ENCODE assay signal across 24 cellular contexts in the genomic region with DNA sequence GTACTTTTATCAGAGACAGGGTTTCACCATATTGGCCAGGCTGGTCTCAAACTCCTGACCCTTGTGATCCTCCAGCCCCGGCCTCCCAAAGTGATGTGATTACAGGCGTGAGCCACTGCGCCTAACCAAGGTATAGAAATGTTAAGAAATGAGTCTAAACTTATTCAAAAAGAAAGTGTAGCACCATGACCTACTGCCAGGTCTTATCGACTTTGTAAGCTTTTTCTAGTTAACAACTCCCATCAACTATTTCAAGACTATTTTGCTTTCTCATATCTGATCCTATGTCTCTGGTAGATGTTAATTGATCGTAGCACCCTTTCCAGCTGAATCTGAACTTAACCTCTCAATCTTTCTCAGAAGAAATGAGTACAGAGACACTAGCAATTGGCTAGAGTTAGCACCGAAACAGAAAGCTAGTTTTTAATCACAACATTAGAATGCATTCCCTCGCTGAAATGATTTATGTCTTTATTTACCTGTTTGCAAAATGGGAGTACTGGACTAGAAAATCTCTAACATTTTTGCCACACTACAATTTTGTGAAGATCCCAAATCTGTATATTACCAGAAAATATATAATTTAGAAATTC.
DNase-seq lines count a peak whose midpoint lies in the region; ATAC-seq and TF ChIP-seq lines count a peak whose summit lies in the region.
"Had no signal": no experiment of that assay in that cellular context is flagged by ENCODE, and none has a peak within 500 bp of the region (broad histone marks: within the 10 kb centered on the region; RNA-seq: fewer than 3 reads in every experiment).

No MANE protein-coding gene starts in this region.

- peak overlapping the region; percentile 91 for H2AFZ ChIP-seq in OCI-LY7 (ENCODE audit: low read length)

- H4K20me1 ChIP-seq in OCI-LY7 (ENCODE audit: insufficient read depth, low read length) = no peaks in the 10 kb centered on the region

- H3K9me2 ChIP-seq in OCI-LY7 (ENCODE audit: insufficient read depth, low read length) = no peaks in the 10 kb centered on the region

- CTCF ChIA-PET in OCI-LY7 (lab: Charles Lee; ENCODE audit: unreplicated experiment) = no interaction called here

- peaks cover 9% of the 10 kb centered on the region for H3K27me3 ChIP-seq in foreskin keratinocyte
- no peaks in the 10 kb centered on the region; the same call in 1 of the 2 replicates for H3K27me3 ChIP-seq in HAP-1 (ENCODE audit: low read depth)
- no peaks in the 10 kb centered on the region for H3K27me3 ChIP-seq in brain microvascular endothelial cell (replicated peaks)
- H3K27me3 ChIP-seq: thyroid gland had no signal

- peak overlapping the region; percentile 45; the same call in 1 of the 2 replicates for H3K4me2 ChIP-seq in OCI-LY7 (ENCODE audit: low read length)

- H3K4me1 ChIP-seq in OCI-LY7 (ENCODE audit: insufficient read depth, low read length, poor library complexity, severe bottlenecking) (peaks cover 32% of the 10 kb centered on the region), foreskin keratinocyte (no peaks in the 10 kb centered on the region), HAP-1 (no peaks in the 10 kb centered on the region)
- H3K4me1 ChIP-seq: thyroid gland had no signal

- POLR2A ChIA-PET in OCI-LY7 (lab: Charles Lee) = interaction anchor here (1.1 kb wide), 1 partner anchor 26 kb away, joined by 3 read pairs; no protein-coding TSS in a partner anchor

- H3K9me3 ChIP-seq in OCI-LY7 (ENCODE audit: low read length) (no peaks in the 10 kb centered on the region), HAP-1 (no peaks in the 10 kb centered on the region)
- H3K9me3 ChIP-seq: thyroid gland had no signal

- H3K27ac ChIP-seq in OCI-LY7 (ENCODE audit: low read depth, low read length, poor library complexity, severe bottlenecking) = no peak overlapping the region
- no peak overlapping the region for H3K27ac ChIP-seq in foreskin keratinocyte
- no peak overlapping the region for H3K27ac ChIP-seq in brain microvascular endothelial cell
- H3K27ac ChIP-seq: thyroid gland had no signal

- TF ChIP-seq CTCF in OCI-LY7 (conservative IDR thresholded peaks at IDR 0.05; ENCODE audit: low read length) (no peak), foreskin keratinocyte (conservative IDR thresholded peaks at IDR 0.05) (no peak), brain microvascular endothelial cell (IDR thresholded peaks at IDR 0.05; ENCODE audit: low read depth, low read length, missing control alignments) (no peak)

- intact Hi-C loops in OCI-LY7 (cut with micrococcal nuclease; ENCODE audit: unreplicated experiment) = no loop called here

- ATAC-seq in GM18502 (IDR thresholded peaks at IDR 0.05; ENCODE audit: poor library complexity, unreplicated experiment) = peak; percentile 58
- ATAC-seq in GM21360 (IDR thresholded peaks at IDR 0.05; ENCODE audit: unreplicated experiment) = peak; percentile 61
- peak; percentile 69 for ATAC-seq in HG03159 (IDR thresholded peaks at IDR 0.05; ENCODE audit: unreplicated experiment)
- no peak for ATAC-seq in foreskin keratinocyte
- ATAC-seq: activated naive CD4-positive, alpha-beta T cell treated with anti-CD3 and anti-CD28 coated beads, Interleukin-2, amount 50 U/mL, for 72 hours; activated T-helper 17 cell treated with anti-CD3 and anti-CD28 coated beads, Interleukin-2, amount 50 U/mL, for 72 hours; left lobe of liver; naive thymus-derived CD8-positive, alpha-beta T cell; Panc1; right cardiac atrium; stimulated activated naive CD8-positive, alpha-beta T cell treated with anti-CD3 and anti-CD28 coated beads, Interleukin-15, Interleukin-2, amounts not matched to agents 100 U/mL and 50 U/mL, for 24 hours had no signal

- in situ Hi-C loops in HAP-1 (cut with MboI; ENCODE audit: low sequenced_read_pairs) (no loop called here), brain microvascular endothelial cell (cut with HindIII; ENCODE audit: low pct_ligation_motif_present, low sequenced_read_pairs) (no loop called here)

- H3K4me3 ChIP-seq in OCI-LY7 (ENCODE audit: low read depth, low read length, poor library complexity, severe bottlenecking) (no peak overlapping the region), HAP-1 (no peak overlapping the region), brain microvascular endothelial cell (ENCODE audit: low read depth, low read length) (no peak overlapping the region)
- H3K4me3 ChIP-seq: thyroid gland had no signal

- BruUV-seq in OCI-LY7 (replicated peaks; lab: Mats Ljungman, UMichigan) = no TSS peak

- H3K36me3 ChIP-seq in OCI-LY7 (ENCODE audit: insufficient read depth, low read length) = no peaks in the 10 kb centered on the region
- no peaks in the 10 kb centered on the region for H3K36me3 ChIP-seq in HAP-1 (replicated peaks)
- no peaks in the 10 kb centered on the region for H3K36me3 ChIP-seq in brain microvascular endothelial cell (replicated peaks)
- H3K36me3 ChIP-seq: thyroid gland had no signal

- no peaks in the 10 kb centered on the region for H3K79me2 ChIP-seq in OCI-LY7 (ENCODE audit: insufficient read depth, low read depth, low read length)

- DNase-seq in OCI-LY7 (ENCODE audit: low spot score) = no peak
- no peak for DNase-seq in foreskin keratinocyte
- DNase-seq in HAP-1 (ENCODE audit: low spot score in 2 of 2) = no peak
- DNase-seq in UCSD-AML1 (lab: John Stamatoyannopoulos, UW; ENCODE audit: unreplicated experiment) = no peak
- DNase-seq in brain microvascular endothelial cell = no peak
- DNase-seq: activated CD4-positive, alpha-beta T cell treated with anti-CD3 and anti-CD28 coated beads for 48 hours; CD4-positive, alpha-beta T cell; cerebellar nuclear complex; HFFc6; naive thymus-derived CD8-positive, alpha-beta T cell; NCI-H1105; NCI-H2081 treated with DMSO at 0.1 percent for 48 hours; right cardiac atrium; stimulated activated CD4-positive, alpha-beta T cell treated with anti-CD3 and anti-CD28 coated beads, Interleukin-12 subunit alpha, Interleukin-12 subunit beta, amount 100 ng/mL, for 4 hours; stimulated activated CD4-positive, alpha-beta T cell treated with anti-CD3 and anti-CD28 coated beads, Interleukin-4, amount 100 ng/mL, for 4 hours; stimulated activated naive CD8-positive, alpha-beta T cell treated with anti-CD3 and anti-CD28 coated beads, Interleukin-15, Interleukin-2, amounts not matched to agents 100 U/mL and 50 U/mL, for 24 hours; thyroid gland had no signal
